ENCODE assay signal across 8 cellular contexts in genomic region chr19:46571495-46571894, GRCh38. TPM values are rescaled to one million over a fixed set of nuclear protein-coding genes. Genes with fewer than 3 reads are reported as not detected.
DNase-seq lines count a peak whose midpoint lies in the region; ATAC-seq, FAIRE-seq and TF ChIP-seq lines count a peak whose summit lies in the region.
"Had no signal": no experiment of that assay in that cellular context is flagged by ENCODE, and none has a peak within 500 bp of the region (broad histone marks: within the 10 kb centered on the region; RNA-seq: fewer than 3 reads in every experiment).

No MANE protein-coding gene starts in this region.

- no peaks in the 10 kb centered on the region for H3K79me2 ChIP-seq in HepG2 (ENCODE audit: insufficient read depth, low read length)

- no peak for ATAC-seq in activated CD8-positive, alpha-beta T cell treated with anti-CD3 and anti-CD28 coated beads for 36 hours
- peak; percentile 89 for ATAC-seq in HepG2

- H3K27ac ChIP-seq in HepG2 (ENCODE audit: extremely low read length, insufficient read depth, low read length) (no peak overlapping the region), ascending aorta (no peak overlapping the region), spleen (no peak overlapping the region)

- H3K4me1 ChIP-seq in HepG2 (ENCODE audit: insufficient read depth, low read length) (peaks cover 13% of the 10 kb centered on the region), ascending aorta (no peaks in the 10 kb centered on the region), spleen (peaks cover 0 to 2% (median 0%) of the 10 kb centered on the region in 6 donors)

- no peak overlapping the region for H3K9ac ChIP-seq in HepG2 (ENCODE audit: insufficient read depth, low read depth, low read length)

- H3K4me2 ChIP-seq in HepG2 (ENCODE audit: low read depth, low read length), result no peak overlapping the region

- H4K20me1 ChIP-seq in HepG2 (ENCODE audit: insufficient read depth, low read length), result no peaks in the 10 kb centered on the region

- TF ChIP-seq RAD21 in HepG2 (CRISPR knock-in tag; IDR thresholded peaks at IDR 0.05), result no peak

- 0% methylated on average over 5 of the region's 5 CpGs for WGBS in HepG2 (ENCODE audit: low lambda C conversion rate)
- 63 to 83% (median 67%) methylated on average over 5 of the region's 5 CpGs for WGBS in spleen, 5 donors

- H3K4me3 Mint-ChIP-seq in activated CD8-positive, alpha-beta T cell treated with anti-CD3 and anti-CD28 coated beads for 36 hours, result no peak overlapping the region

- H3K9me3 Mint-ChIP-seq in activated CD8-positive, alpha-beta T cell treated with anti-CD3 and anti-CD28 coated beads for 36 hours, result no peaks in the 10 kb centered on the region

- peaks cover 0 to 2% of the 10 kb centered on the region in 2 experiments; a peak in 1 of 5 replicates for H3K27me3 ChIP-seq in HepG2 (ENCODE audit: control insufficient read depth in 1 of 2, insufficient read depth in 2 of 2, low read length in 2 of 2)
- no peaks in the 10 kb centered on the region for H3K27me3 ChIP-seq in ascending aorta
- H3K27me3 ChIP-seq in spleen (replicated peaks in 1 of 7), result no peaks in the 10 kb centered on the region

- H3K36me3 ChIP-seq in HepG2 (replicated peaks in 1 of 2; ENCODE audit: control insufficient read depth in 1 of 2, insufficient read depth in 2 of 2, low read length in 2 of 2) (no peaks in the 10 kb centered on the region), ascending aorta (no peaks in the 10 kb centered on the region), spleen (no peaks in the 10 kb centered on the region)

- H3K4me3 ChIP-seq in HepG2 (replicated peaks in 1 of 3; ENCODE audit: insufficient read depth in 1 of 3, low read depth in 2 of 3, low read length in 3 of 3), result no peak overlapping the region
- H3K4me3 ChIP-seq in ascending aorta, result no peak overlapping the region
- no peak overlapping the region for H3K4me3 ChIP-seq in spleen

- peak; percentile 19 for TF ChIP-seq CTCF in activated CD8-positive, alpha-beta T cell treated with anti-CD3 and anti-CD28 coated beads for 36 hours (IDR thresholded peaks at IDR 0.05)
- peak; percentile 27 for TF ChIP-seq CTCF in HepG2 (CRISPR knock-in tag; IDR thresholded peaks at IDR 0.05)
- no peak for TF ChIP-seq CTCF in ascending aorta (IDR thresholded peaks at IDR 0.05)
- TF ChIP-seq CTCF in spleen (IDR thresholded peaks at IDR 0.05 in 8 of 11, conservative IDR thresholded peaks at IDR 0.05 in 3 of 11), result no peak

- POLR2A ChIA-PET in activated CD8-positive, alpha-beta T cell treated with anti-CD3 and anti-CD28 coated beads for 36 hours (lab: Charles Lee), result no interaction called here
- POLR2A ChIA-PET in HepG2 (lab: Yijun Ruan, JAX), result no interaction called here

- CTCF ChIA-PET in activated CD8-positive, alpha-beta T cell treated with anti-CD3 and anti-CD28 coated beads for 36 hours (lab: Charles Lee), result interaction anchor here (0.7 to 0.9 kb wide), 3 partner anchors 28 to 45 kb away, joined by 3 to 5 read pairs (median 4); no protein-coding TSS in a partner anchor
- CTCF ChIA-PET in HepG2 (lab: Yijun Ruan, JAX; ENCODE audit: low intra/inter-chr PET ratio, low total read pairs), result no interaction called here

- TF ChIP-seq EP300 in HepG2 (IDR thresholded peaks at IDR 0.05; ENCODE audit: low read depth in 2 of 2, low read length in 2 of 2) (no peak), HepG2 (CRISPR knock-in tag; IDR thresholded peaks at IDR 0.05; ENCODE audit: borderline replicate concordance) (no peak)

- TF ChIP-seq POLR2A in HepG2 (IDR thresholded peaks at IDR 0.05; ENCODE audit: insufficient read depth in 1 of 2, low read depth in 2 of 2, low read length in 2 of 2), result no peak
- TF ChIP-seq POLR2A in spleen (IDR thresholded peaks at IDR 0.05), result no peak

- no peak overlapping the region for H2AFZ ChIP-seq in HepG2 (ENCODE audit: low read length)

- in situ Hi-C loops in HepG2 (cut with HindIII; ENCODE audit: extremely low pct_ligation_motif_present, low pct_unique_long_range_greater_than_20kb), result no loop called here

- intact Hi-C loops in activated CD8-positive, alpha-beta T cell treated with anti-CD3 and anti-CD28 coated beads for 36 hours (cut with micrococcal nuclease), result no loop called here
- intact Hi-C loops in HepG2 (cut with micrococcal nuclease; ENCODE audit: unreplicated experiment), result no loop called here
- intact Hi-C loops in ascending aorta (cut with DNase I), result no loop called here
- intact Hi-C loops in spleen (cut with DNase I; ENCODE audit: low total_unique reads), result no loop called here

- no TSS peak for BruUV-seq in HepG2 (replicated peaks; lab: Mats Ljungman, UMichigan)

- FAIRE-seq in HTR-8/SVneo (lab: Jason Lieb, UNC) (no peak), HepG2 (lab: Jason Lieb, UNC) (peak; percentile 37)

- peak; percentile 39 for DNase-seq in DMS53 treated with DMSO at 0.1 percent for 48 hours (lab: John Stamatoyannopoulos, UW; ENCODE audit: unreplicated experiment)
- DNase-seq in HTR-8/SVneo (ENCODE audit: insufficient read length, low spot score), result peak; percentile 49
- DNase-seq in activated CD8-positive, alpha-beta T cell treated with anti-CD3 and anti-CD28 coated beads for 36 hours, result peak; percentile 34
- peak; percentile 64 for DNase-seq in HepG2 (ENCODE audit: low spot score)
- no peak for DNase-seq in ascending aorta (ENCODE audit: low spot score in 2 of 2)
- no peak for DNase-seq in NCI-H128 (lab: John Stamatoyannopoulos, UW; ENCODE audit: unreplicated experiment)
- DNase-seq in spleen, result no peak
- DNase-seq: NCI-H226 had no signal

- no peak overlapping the region for H3K27ac Mint-ChIP-seq in activated CD8-positive, alpha-beta T cell treated with anti-CD3 and anti-CD28 coated beads for 36 hours

- peaks cover 2% of the 10 kb centered on the region for H3K27me3 Mint-ChIP-seq in activated CD8-positive, alpha-beta T cell treated with anti-CD3 and anti-CD28 coated beads for 36 hours

- H3K4me1 Mint-ChIP-seq in activated CD8-positive, alpha-beta T cell treated with anti-CD3 and anti-CD28 coated beads for 36 hours (ENCODE audit: low read depth), result peaks cover 10% of the 10 kb centered on the region

- no peaks in the 10 kb centered on the region for H3K36me3 Mint-ChIP-seq in activated CD8-positive, alpha-beta T cell treated with anti-CD3 and anti-CD28 coated beads for 36 hours (ENCODE audit: low read depth)

- no peaks in the 10 kb centered on the region for H3K9me3 ChIP-seq in HepG2 (ENCODE audit: low read length)
- no peaks in the 10 kb centered on the region for H3K9me3 ChIP-seq in ascending aorta
- no peaks in the 10 kb centered on the region for H3K9me3 ChIP-seq in spleen

RNA-seq across cellular contexts. Expression of gene CALM3, which starts 29.6 kb away (rescaled TPM):
- total RNA-seq in activated CD8-positive, alpha-beta T cell treated with anti-CD3 and anti-CD28 coated beads for 36 hours, result 100 to 1,000 TPM; 565 to 582 TPM
- 258 and 314 TPM in 2 replicates for total RNA-seq in HepG2 (2016; rRNA removed; fragmentation: Illumina TruSeq; extraction: Trizol)
- 219 and 253 TPM in 2 replicates for total RNA-seq in HepG2 (2016; cell fraction: cytosol; rRNA removed; fragmentation: Illumina TruSeq; extraction: Trizol; ENCODE audit: low read depth)
- 270 and 297 TPM in 2 replicates for total RNA-seq in HepG2 (2016; cell fraction: insoluble cytoplasmic fraction; rRNA removed; fragmentation: Illumina TruSeq; extraction: Trizol)
- total RNA-seq in HepG2 (2016; cell fraction: membrane; rRNA removed; fragmentation: Illumina TruSeq; extraction: Trizol), result 322 and 352 TPM in 2 replicates
- total RNA-seq in HepG2 (2016; cell fraction: nucleus; rRNA removed; fragmentation: Illumina TruSeq; extraction: Trizol), result 95.5 and 96.2 TPM in 2 replicates
- polyA plus RNA-seq in HepG2 (2011; rRNA removed), result 232 and 239 TPM in 2 replicates
- polyA plus RNA-seq in HepG2 (2011; cell fraction: cytosol; rRNA removed), result 211 and 281 TPM in 2 replicates
- 146 and 178 TPM in 2 replicates for polyA plus RNA-seq in HepG2 (2011; cell fraction: nucleus; rRNA removed)
- polyA plus RNA-seq in HepG2 (2012), result 277 and 325 TPM in 2 replicates
- polyA plus RNA-seq in HepG2 (2016; cell fraction: cytosol; fragmentation: Illumina TruSeq; extraction: Trizol; ENCODE audit: low read depth), result 495 and 575 TPM in 2 replicates
- polyA plus RNA-seq in HepG2 (2016; cell fraction: insoluble cytoplasmic fraction; fragmentation: Illumina TruSeq; extraction: Trizol; ENCODE audit: low read depth), result 466 and 539 TPM in 2 replicates
- 497 and 555 TPM in 2 replicates for polyA plus RNA-seq in HepG2 (2016; cell fraction: membrane; fragmentation: Illumina TruSeq; extraction: Trizol; ENCODE audit: low read depth)
- polyA plus RNA-seq in HepG2 (2016; cell fraction: nucleus; fragmentation: Illumina TruSeq; extraction: Trizol; ENCODE audit: insufficient read depth, low read depth), result 259 and 261 TPM in 2 replicates
- polyA minus RNA-seq in HepG2 (2011; rRNA and poly(A)+ RNA removed; ENCODE audit: low replicate concordance), result 66.6 and 121 TPM in 2 replicates
- polyA minus RNA-seq in HepG2 (2011; cell fraction: cytosol; rRNA and poly(A)+ RNA removed), result 58.1 and 58.6 TPM in 2 replicates
- 33.0 and 37.0 TPM in 2 replicates for polyA minus RNA-seq in HepG2 (2011; cell fraction: nucleus; rRNA and poly(A)+ RNA removed)
- 159 TPM for total RNA-seq in ascending aorta
- 100 to 1,000 TPM; 121 to 197 (median 143) TPM for total RNA-seq in spleen
- polyA plus RNA-seq in spleen, result 100 to 1,000 TPM in 2 of 3 donors, 10 to 100 TPM in 1; 78.1 to 167 (median 111) TPM

RNA-seq across cellular contexts. Expression of gene PTGIR, which starts 53.4 kb away (rescaled TPM):
- 10 to 100 TPM; 45.4 to 48.8 TPM for total RNA-seq in activated CD8-positive, alpha-beta T cell treated with anti-CD3 and anti-CD28 coated beads for 36 hours
- total RNA-seq in HepG2 (2016; rRNA removed; fragmentation: Illumina TruSeq; extraction: Trizol) (not detected in 2 replicates), ascending aorta (120 TPM), spleen (10 to 100 TPM in 3 of 7 donors, 1 to 10 TPM in 4; 5.4 to 18.6 (median 8.6) TPM)
- not detected in 2 replicates for total RNA-seq in HepG2 (2016; cell fraction: cytosol; rRNA removed; fragmentation: Illumina TruSeq; extraction: Trizol; ENCODE audit: low read depth)
- not detected in 2 replicates for total RNA-seq in HepG2 (2016; cell fraction: insoluble cytoplasmic fraction; rRNA removed; fragmentation: Illumina TruSeq; extraction: Trizol)
- not detected in 2 replicates for total RNA-seq in HepG2 (2016; cell fraction: membrane; rRNA removed; fragmentation: Illumina TruSeq; extraction: Trizol)
- total RNA-seq in HepG2 (2016; cell fraction: nucleus; rRNA removed; fragmentation: Illumina TruSeq; extraction: Trizol), result not detected in 2 replicates
- polyA plus RNA-seq in HepG2 (2011; rRNA removed) (not detected in 2 replicates), spleen (1 to 10 TPM; 5.7 to 9.1 (median 5.9) TPM)
- not detected in 2 replicates for polyA plus RNA-seq in HepG2 (2011; cell fraction: cytosol; rRNA removed)
- not detected in 2 replicates for polyA plus RNA-seq in HepG2 (2011; cell fraction: nucleus; rRNA removed)
- polyA plus RNA-seq in HepG2 (2012), result not detected in 2 replicates
- not detected in 2 replicates for polyA plus RNA-seq in HepG2 (2016; cell fraction: cytosol; fragmentation: Illumina TruSeq; extraction: Trizol; ENCODE audit: low read depth)
- not detected in 2 replicates for polyA plus RNA-seq in HepG2 (2016; cell fraction: insoluble cytoplasmic fraction; fragmentation: Illumina TruSeq; extraction: Trizol; ENCODE audit: low read depth)
- polyA plus RNA-seq in HepG2 (2016; cell fraction: membrane; fragmentation: Illumina TruSeq; extraction: Trizol; ENCODE audit: low read depth), result not detected in 2 replicates
- polyA plus RNA-seq in HepG2 (2016; cell fraction: nucleus; fragmentation: Illumina TruSeq; extraction: Trizol; ENCODE audit: insufficient read depth, low read depth), result not detected in 2 replicates
- polyA minus RNA-seq in HepG2 (2011; rRNA and poly(A)+ RNA removed; ENCODE audit: low replicate concordance), result 0.09 TPM in 1 of 2 replicates, not detected in the other
- polyA minus RNA-seq in HepG2 (2011; cell fraction: cytosol; rRNA and poly(A)+ RNA removed), result not detected in 2 replicates
- not detected in 2 replicates for polyA minus RNA-seq in HepG2 (2011; cell fraction: nucleus; rRNA and poly(A)+ RNA removed)

Comparison
In these comparisons a context has a peak if more than half of its experiments do, and no peak if none do; other contexts are left out.
1. DNase-seq: peak in DMS53 treated with DMSO at 0.1 percent for 48 hours (single experiment), HTR-8/SVneo (single experiment), activated CD8-positive, alpha-beta T cell treated with anti-CD3 and anti-CD28 coated beads for 36 hours (single experiment) and HepG2 (single experiment); none in ascending aorta (0 of 2), NCI-H128 (single experiment) and spleen (single experiment).
2. CTCF ChIP-seq: peak in activated CD8-positive, alpha-beta T cell treated with anti-CD3 and anti-CD28 coated beads for 36 hours (single experiment) and HepG2 (single experiment); none in ascending aorta (0 of 3) and spleen (0 of 11).